In genomic region chr3:100865442-100865841, GRCh38 we compare ENCODE assay signal across 1 cellular context.
TF ChIP-seq lines count a peak whose summit lies in the region.

No MANE protein-coding gene starts in this region.

TF ChIP-seq in GM23338, 12 proteins besides CTCF, POLR2A, EP300 and RAD21 (continued from another document):
- TF ChIP-seq ZNF462 (CRISPR knock-in tag; IDR thresholded peaks at IDR 0.05): no peak
- no peak for TF ChIP-seq ETS1 (IDR thresholded peaks at IDR 0.05)
- TF ChIP-seq CREB1 (CRISPR knock-in tag; IDR thresholded peaks at IDR 0.05; ENCODE audit: low read depth): no peak
- no peak for TF ChIP-seq ZNF114 (CRISPR knock-in tag; IDR thresholded peaks at IDR 0.05)
- TF ChIP-seq REST (IDR thresholded peaks at IDR 0.05; ENCODE audit: unreplicated experiment): no peak
- no peak for TF ChIP-seq JUNB (IDR thresholded peaks at IDR 0.05; ENCODE audit: unreplicated experiment)
- no peak for TF ChIP-seq POLR2AphosphoS5 (IDR thresholded peaks at IDR 0.05; ENCODE audit: low read depth)
- no peak for TF ChIP-seq STAT1 (IDR thresholded peaks at IDR 0.05; ENCODE audit: unreplicated experiment)
- no peak for TF ChIP-seq ZNF331 (CRISPR knock-in tag; IDR thresholded peaks at IDR 0.05; ENCODE audit: low read depth)
TF ChIP-seq in GM23338: peak in this region for 0.
